Comparison of ENCODE assay signal across 25 cellular contexts in the genomic region with DNA sequence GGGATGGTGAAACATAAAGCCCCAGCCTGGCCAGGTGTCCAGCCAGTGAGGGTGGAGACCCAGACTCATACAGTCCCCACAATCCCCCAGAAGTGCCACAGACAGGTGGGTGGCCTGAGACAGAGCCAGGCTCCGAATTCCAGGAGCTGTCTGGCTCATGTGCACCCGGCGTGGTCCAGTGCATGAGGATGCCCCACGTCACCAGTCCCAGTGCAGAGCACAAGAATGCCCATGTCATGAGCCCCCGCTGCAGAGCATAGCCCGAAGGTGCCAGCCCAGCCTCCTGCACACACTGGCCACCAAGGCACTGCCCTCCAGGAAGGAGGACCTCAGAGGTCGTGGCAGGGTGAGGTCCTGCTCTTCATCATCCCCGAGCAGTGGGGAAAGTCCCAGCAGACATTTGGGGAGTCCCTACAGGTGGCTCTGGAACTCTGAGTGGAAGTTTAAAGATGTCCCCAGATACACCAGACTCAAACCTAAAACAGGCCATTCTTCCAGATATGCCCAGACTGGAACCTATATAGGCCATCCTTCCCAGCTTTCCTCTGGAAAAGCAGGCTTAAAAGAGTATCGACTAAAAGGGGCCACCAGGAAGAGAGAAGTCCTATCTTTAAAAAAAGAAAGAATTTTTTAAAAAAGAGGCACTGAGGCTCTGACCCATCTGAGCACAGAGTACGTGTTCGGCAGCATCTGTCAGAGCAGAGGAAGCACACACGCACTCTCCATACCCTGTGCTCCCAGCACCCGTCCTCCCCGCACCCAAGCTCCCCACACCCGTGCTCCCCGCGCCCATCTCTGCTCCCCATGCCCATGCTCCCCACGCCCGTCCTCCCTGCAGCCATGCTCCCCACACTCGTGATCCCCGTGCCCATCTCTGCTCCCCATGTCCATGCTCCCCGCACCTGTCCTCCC. TPM values are rescaled to one million over a fixed set of nuclear protein-coding genes. Genes with fewer than 3 reads are reported as not detected.
DNase-seq lines count a peak whose midpoint lies in the region; ATAC-seq and TF ChIP-seq lines count a peak whose summit lies in the region.
"Had no signal": no experiment of that assay in that cellular context is flagged by ENCODE, and none has a peak within 500 bp of the region (broad histone marks: within the 10 kb centered on the region; RNA-seq: fewer than 3 reads in every experiment).

No MANE protein-coding gene starts in this region.

- H3K4me3 Mint-ChIP-seq in endodermal cell = no peak overlapping the region
- no peak overlapping the region for H3K4me3 Mint-ChIP-seq in activated CD8-positive, alpha-beta T cell treated with anti-CD3 and anti-CD28 coated beads for 36 hours
- H3K4me3 Mint-ChIP-seq: CD4-positive, CD25-positive, alpha-beta regulatory T cell; neural progenitor cell had no signal

- H3K9me3 ChIP-seq in left ventricle myocardium inferior (replicated peaks) (no peaks in the 10 kb centered on the region), endodermal cell (ENCODE audit: control insufficient read depth, low read length) (no peaks in the 10 kb centered on the region)
- H3K9me3 ChIP-seq: right lobe of liver, stomach had no signal

- no peak overlapping the region for H3K4me3 ChIP-seq in left ventricle myocardium inferior
- H3K4me3 ChIP-seq in endodermal cell (ENCODE audit: low read length) = no peak overlapping the region
- no peak overlapping the region for H3K4me3 ChIP-seq in rectal smooth muscle tissue (ENCODE audit: low read length)
- H3K4me3 ChIP-seq: dorsolateral prefrontal cortex, K562, neural progenitor cell, right lobe of liver, stomach had no signal

- DNase-seq in left ventricle myocardium inferior (no peak), left cardiac atrium (no peak), endodermal cell (peak; percentile 35), cerebellar cortex (ENCODE audit: low spot score) (no peak), occipital lobe (lab: John Stamatoyannopoulos, UW) (no peak), NCI-H146 (lab: John Stamatoyannopoulos, UW) (no peak)
- no peak for DNase-seq in activated CD8-positive, alpha-beta T cell treated with anti-CD3 and anti-CD28 coated beads for 36 hours
- DNase-seq: ACHN; activated CD4-positive, CD25-positive, alpha-beta regulatory T cell treated with anti-CD3 and anti-CD28 coated beads, Interleukin-2, amount 50 U/mL, for 72 hours; CD4-positive, CD25-positive, alpha-beta regulatory T cell; foreskin keratinocyte; GDM1; MV-4-11; NCI-H2081; NK-92 treated with Interleukin-12 subunit alpha and Interleukin-12 subunit beta, amount 100 ng/mL, for 24 hours; right lobe of liver; stomach; T1000 had no signal

- no peak overlapping the region for H3K27ac Mint-ChIP-seq in endodermal cell
- no peak overlapping the region for H3K27ac Mint-ChIP-seq in activated CD8-positive, alpha-beta T cell treated with anti-CD3 and anti-CD28 coated beads for 36 hours
- H3K27ac Mint-ChIP-seq: CD4-positive, CD25-positive, alpha-beta regulatory T cell; neural progenitor cell had no signal

- H3K36me3 ChIP-seq in left ventricle myocardium inferior (no peaks in the 10 kb centered on the region), endodermal cell (ENCODE audit: control insufficient read depth, insufficient read depth, low read length) (no peaks in the 10 kb centered on the region), rectal smooth muscle tissue (ENCODE audit: control insufficient read depth, insufficient read depth, low read length) (no peaks in the 10 kb centered on the region)
- H3K36me3 ChIP-seq: neural progenitor cell, right lobe of liver, stomach had no signal

- H3K36me3 Mint-ChIP-seq in endodermal cell (ENCODE audit: low read depth) = no peaks in the 10 kb centered on the region
- H3K36me3 Mint-ChIP-seq in activated CD8-positive, alpha-beta T cell treated with anti-CD3 and anti-CD28 coated beads for 36 hours (ENCODE audit: low read depth) = no peaks in the 10 kb centered on the region
- H3K36me3 Mint-ChIP-seq: CD4-positive, CD25-positive, alpha-beta regulatory T cell had no signal

- no peak for ATAC-seq in left cardiac atrium
- no peak for ATAC-seq in activated CD8-positive, alpha-beta T cell treated with anti-CD3 and anti-CD28 coated beads for 36 hours
- ATAC-seq: foreskin keratinocyte, HCT116, K562, SK-N-SH treated with all-trans-retinoic acid at 6 μM for 48 hours had no signal

- intact Hi-C loops in left ventricle myocardium inferior (cut with micrococcal nuclease) = loop anchor here (10.0 kb wide), 1 partner anchor 63 kb away; no protein-coding TSS in a partner anchor
- intact Hi-C loops in left cardiac atrium (cut with DNase I) = no loop called here
- intact Hi-C loops in activated CD8-positive, alpha-beta T cell treated with anti-CD3 and anti-CD28 coated beads for 36 hours (cut with micrococcal nuclease) = no loop called here

- CTCF ChIA-PET in activated CD8-positive, alpha-beta T cell treated with anti-CD3 and anti-CD28 coated beads for 36 hours (lab: Charles Lee) = no interaction called here

- H3K4me1 ChIP-seq in left ventricle myocardium inferior (peaks cover 67% of the 10 kb centered on the region), endodermal cell (ENCODE audit: control insufficient read depth, insufficient read depth, low read length) (no peaks in the 10 kb centered on the region), rectal smooth muscle tissue (ENCODE audit: control insufficient read depth, insufficient read depth, low read length) (peaks cover 27% of the 10 kb centered on the region)
- H3K4me1 ChIP-seq: neural progenitor cell had no signal

- no peak overlapping the region for H3K9ac ChIP-seq in endodermal cell (ENCODE audit: extremely low read depth, low read length, poor library complexity, severe bottlenecking)
- no peak overlapping the region for H3K9ac ChIP-seq in rectal smooth muscle tissue (ENCODE audit: low read length)
- H3K9ac ChIP-seq: neural progenitor cell had no signal

- H3K27me3 ChIP-seq in left ventricle myocardium inferior (ENCODE audit: low read depth) (no peaks in the 10 kb centered on the region), endodermal cell (ENCODE audit: control insufficient read depth, insufficient read depth, low read length, poor library complexity, severe bottlenecking) (no peaks in the 10 kb centered on the region), rectal smooth muscle tissue (ENCODE audit: control insufficient read depth, insufficient read depth, low read length) (no peaks in the 10 kb centered on the region)
- H3K27me3 ChIP-seq: dorsolateral prefrontal cortex, foreskin keratinocyte, neural progenitor cell, right lobe of liver, stomach had no signal

- WGBS in endodermal cell (ENCODE audit: insufficient coverage in 1 of 2, insufficient read length in 1 of 2), 2 experiments = 91 to 93% methylated on average over 19 to 22 of the region's 22 CpGs

- no peaks in the 10 kb centered on the region for H3K27me3 Mint-ChIP-seq in endodermal cell (ENCODE audit: insufficient read depth)
- peaks cover 5% of the 10 kb centered on the region for H3K27me3 Mint-ChIP-seq in activated CD8-positive, alpha-beta T cell treated with anti-CD3 and anti-CD28 coated beads for 36 hours
- H3K27me3 Mint-ChIP-seq: CD4-positive, CD25-positive, alpha-beta regulatory T cell had no signal

- peak overlapping the region; percentile 2 for H3K27ac ChIP-seq in left ventricle myocardium inferior (replicated peaks)
- no peak overlapping the region for H3K27ac ChIP-seq in endodermal cell (ENCODE audit: low read depth, low read length)
- H3K27ac ChIP-seq in rectal smooth muscle tissue (ENCODE audit: low read depth, low read length) = peak overlapping the region; percentile 9
- H3K27ac ChIP-seq: epithelial cell of prostate, foreskin keratinocyte, neural progenitor cell, right lobe of liver had no signal

- TF ChIP-seq CTCF in left ventricle myocardium inferior (IDR thresholded peaks at IDR 0.05; ENCODE audit: borderline replicate concordance) (no peak), endodermal cell (conservative IDR thresholded peaks at IDR 0.05) (no peak)
- TF ChIP-seq CTCF in activated CD8-positive, alpha-beta T cell treated with anti-CD3 and anti-CD28 coated beads for 36 hours (IDR thresholded peaks at IDR 0.05) = no peak

- no peaks in the 10 kb centered on the region for H3K9me3 Mint-ChIP-seq in endodermal cell
- no peaks in the 10 kb centered on the region for H3K9me3 Mint-ChIP-seq in activated CD8-positive, alpha-beta T cell treated with anti-CD3 and anti-CD28 coated beads for 36 hours

- no peaks in the 10 kb centered on the region for H3K4me1 Mint-ChIP-seq in endodermal cell
- peaks cover 7% of the 10 kb centered on the region for H3K4me1 Mint-ChIP-seq in activated CD8-positive, alpha-beta T cell treated with anti-CD3 and anti-CD28 coated beads for 36 hours (ENCODE audit: low read depth)
- H3K4me1 Mint-ChIP-seq: CD4-positive, CD25-positive, alpha-beta regulatory T cell had no signal

- POLR2A ChIA-PET in activated CD8-positive, alpha-beta T cell treated with anti-CD3 and anti-CD28 coated beads for 36 hours (lab: Charles Lee) = no interaction called here

RNA-seq across cellular contexts. Expression of a gene that starts 11.5 kb away (rescaled TPM):
- total RNA-seq in left ventricle myocardium inferior (30.8 TPM), left cardiac atrium (10 to 100 TPM; 21.6 to 30.5 TPM), endodermal cell (10 to 100 TPM; 13.0 to 13.7 TPM), occipital lobe (42.0 TPM)
- polyA plus RNA-seq in endodermal cell (2013, experiment 1 of 2) = 13.5 TPM
- 13.2 TPM for polyA plus RNA-seq in endodermal cell (2013, experiment 2 of 2)
- under 1 TPM; 0.85 to 0.95 TPM for total RNA-seq in activated CD8-positive, alpha-beta T cell treated with anti-CD3 and anti-CD28 coated beads for 36 hours
- total RNA-seq: K562 had no signal

Comparison
In these comparisons a context has a peak if more than half of its experiments do, and no peak if none do; other contexts are left out.
1. RNA of a gene that starts 11.5 kb away (total RNA-seq): 42.0 TPM in occipital lobe (single experiment), 30.8 TPM in left ventricle myocardium inferior (single experiment), 21.6 to 30.5 TPM in left cardiac atrium and 13.0 to 13.7 TPM in endodermal cell; 0.85 to 0.95 TPM in activated CD8-positive, alpha-beta T cell treated with anti-CD3 and anti-CD28 coated beads for 36 hours; every median in the first group is over 4 times any median in the second.